In genomic region chr2:1494257-1494656, GRCh38 we compare ENCODE assay signal across 24 cellular contexts.
"Had no signal": no experiment of that assay in that cellular context is flagged by ENCODE, and none has a peak within 500 bp of the region (broad histone marks: within the 10 kb centered on the region; RNA-seq: fewer than 3 reads in every experiment).

No MANE protein-coding gene starts in this region.

- H3K27ac Mint-ChIP-seq: activated B cell treated with CpG ODN at 0.5 μM for 24 hours; activated CD4-positive, alpha-beta T cell treated with anti-CD3 and anti-CD28 coated beads, Interleukin-2, amount 10 ng/mL, durations not matched to agents 7 days and 5 days; activated CD8-positive, alpha-beta T cell treated with anti-CD3 and anti-CD28 coated beads for 36 hours; activated naive CD4-positive, alpha-beta T cell treated with anti-CD3 and anti-CD28 coated beads, Interleukin-2, amount 50 U/mL, for 24 hours; activated T-cell treated with anti-CD3 and anti-CD28 coated beads, Interleukin-2, amount 50 U/mL, for 72 hours; activated T-helper 2 cell treated with anti-CD3 and anti-CD28 coated beads, Interferon-gamma antibody, Interleukin-2, Interleukin-4, amounts not matched to agents 10 μg/mL and 5 μg/mL and 100 μg/mL, durations not matched to agents 14 hours and 24 hours and 36 hours; T-helper 1 cell treated with Interleukin-12 subunit alpha and Interleukin-12 subunit beta and Interleukin-4 antibody, amounts not matched to agents 30 μg/mL and 1 μg/mL, for 36 hours had no signal

- H3K4me1 ChIP-seq: breast epithelium had no signal

- H3K4me1 Mint-ChIP-seq: activated B cell treated with CpG ODN at 0.5 μM for 24 hours had no signal

- H3K27me3 Mint-ChIP-seq: activated B cell treated with CpG ODN at 0.5 μM for 24 hours; activated CD4-positive, alpha-beta T cell treated with anti-CD3 and anti-CD28 coated beads, Interleukin-2, amount 10 ng/mL, durations not matched to agents 7 days and 5 days; activated CD8-positive, alpha-beta T cell treated with anti-CD3 and anti-CD28 coated beads for 36 hours; activated naive CD4-positive, alpha-beta T cell treated with anti-CD3 and anti-CD28 coated beads, Interleukin-2, amount 50 U/mL, for 24 hours had no signal

- H3K9me3 Mint-ChIP-seq: activated B cell treated with CpG ODN at 0.5 μM for 24 hours; activated CD8-positive, alpha-beta T cell treated with anti-CD3 and anti-CD28 coated beads for 36 hours; activated naive CD4-positive, alpha-beta T cell treated with anti-CD3 and anti-CD28 coated beads, Interleukin-2, amount 50 U/mL, for 24 hours; activated T-cell treated with anti-CD3 and anti-CD28 coated beads, Interleukin-2, amount 50 U/mL, for 72 hours; activated T-helper 2 cell treated with anti-CD3 and anti-CD28 coated beads, Interferon-gamma antibody, Interleukin-2, Interleukin-4, amounts not matched to agents 10 μg/mL and 5 μg/mL and 100 μg/mL, durations not matched to agents 14 hours and 24 hours and 36 hours; T-helper 1 cell treated with Interleukin-12 subunit alpha and Interleukin-12 subunit beta and Interleukin-4 antibody, amounts not matched to agents 30 μg/mL and 1 μg/mL, for 36 hours had no signal

- H3K36me3 Mint-ChIP-seq: activated naive CD4-positive, alpha-beta T cell treated with anti-CD3 and anti-CD28 coated beads, Interleukin-2, amount 50 U/mL, for 24 hours had no signal

- H3K9me3 ChIP-seq: breast epithelium had no signal

- H3K27me3 ChIP-seq: breast epithelium had no signal

- DNase-seq: activated B cell treated with CpG ODN at 0.5 μM for 24 hours; activated CD4-positive, alpha-beta T cell treated with anti-CD3 and anti-CD28 coated beads for 1 hour; activated CD4-positive, alpha-beta T cell treated with anti-CD3 and anti-CD28 coated beads, Interleukin-2, amount 10 ng/mL, durations not matched to agents 7 days and 5 days; activated CD8-positive, alpha-beta memory T cell treated with anti-CD3 and anti-CD28 coated beads, Interleukin-2, amount 50 U/mL, for 4 hours; activated CD8-positive, alpha-beta T cell treated with anti-CD3 and anti-CD28 coated beads for 36 hours; activated naive CD4-positive, alpha-beta T cell; activated T-cell treated with anti-CD3 and anti-CD28 coated beads, Interleukin-2, amount 50 U/mL, for 72 hours; aorta; caudate nucleus; IMR-90; Kasumi-1; KBM-7; NCI-H1048; NCI-H146; NCI-H1930; NCI-H2171 treated with DMSO at 0.1 percent for 48 hours; NCI-H226; NCI-H526; NK-92 treated with Interleukin-12 subunit alpha and Interleukin-12 subunit beta, amount 100 ng/mL, for 24 hours; SHP77 treated with DMSO at 0.1 percent for 48 hours had no signal

- H3K27ac ChIP-seq: breast epithelium had no signal

- H3K4me3 ChIP-seq: breast epithelium had no signal

- ATAC-seq: activated CD8-positive, alpha-beta T cell treated with anti-CD3 and anti-CD28 coated beads for 36 hours; activated T-cell treated with anti-CD3 and anti-CD28 coated beads, Interleukin-2, amount 50 U/mL, for 72 hours had no signal

- H3K4me3 Mint-ChIP-seq: activated B cell treated with CpG ODN at 0.5 μM for 24 hours; activated CD4-positive, alpha-beta T cell treated with anti-CD3 and anti-CD28 coated beads, Interleukin-2, amount 10 ng/mL, durations not matched to agents 7 days and 5 days; activated CD8-positive, alpha-beta T cell treated with anti-CD3 and anti-CD28 coated beads for 36 hours; activated naive CD4-positive, alpha-beta T cell treated with anti-CD3 and anti-CD28 coated beads, Interleukin-2, amount 50 U/mL, for 24 hours; activated T-cell treated with anti-CD3 and anti-CD28 coated beads, Interleukin-2, amount 50 U/mL, for 72 hours; T-helper 1 cell treated with Interleukin-12 subunit alpha and Interleukin-12 subunit beta and Interleukin-4 antibody, amounts not matched to agents 30 μg/mL and 1 μg/mL, for 36 hours had no signal

- H3K36me3 ChIP-seq: breast epithelium had no signal
